1 cellular context compared by ENCODE assay signal in the genomic region with DNA sequence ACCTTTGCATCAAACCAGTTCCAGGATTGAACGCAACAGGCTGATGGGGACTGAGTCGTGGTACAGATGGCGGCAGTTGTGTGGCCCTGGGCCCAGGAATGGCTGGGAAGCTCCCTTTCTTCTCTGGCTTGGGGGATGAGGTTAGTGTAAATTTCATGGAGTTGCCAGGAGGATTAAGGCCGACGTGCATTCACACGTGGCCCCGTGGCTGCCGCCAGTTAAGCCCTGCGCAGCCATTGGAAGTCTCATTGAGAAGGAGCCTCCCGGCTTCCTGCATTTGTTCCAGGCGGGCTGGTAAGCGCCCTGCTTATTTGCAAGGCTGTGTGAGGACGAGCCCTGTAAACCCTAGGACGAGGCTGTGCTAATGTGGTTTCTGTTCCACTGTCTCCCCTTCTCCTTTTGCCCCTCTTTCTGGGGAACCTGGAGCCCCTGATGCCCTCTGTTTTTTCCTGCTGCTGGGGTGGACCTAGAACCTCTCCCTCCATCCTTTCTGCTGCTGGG.
TF ChIP-seq lines count a peak whose summit lies in the region.

No MANE protein-coding gene starts in this region.

TF ChIP-seq in WTC11, 78 proteins besides CTCF, POLR2A, EP300 and RAD21 (continued from another document):
- TF ChIP-seq, protein P1, sequence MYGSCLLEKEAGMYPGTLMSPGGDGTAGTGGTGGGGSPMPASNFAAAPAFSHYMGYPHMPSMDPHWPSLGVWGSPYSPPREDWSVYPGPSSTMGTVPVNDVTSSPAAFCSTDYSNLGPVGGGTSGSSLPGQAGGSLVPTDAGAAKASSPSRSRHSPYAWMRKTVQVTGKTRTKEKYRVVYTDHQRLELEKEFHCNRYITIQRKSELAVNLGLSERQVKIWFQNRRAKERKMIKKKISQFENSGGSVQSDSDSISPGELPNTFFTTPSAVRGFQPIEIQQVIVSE (CRISPR knock-in tag; IDR thresholded peaks at IDR 0.05; ENCODE audit: borderline replicate concordance), result no peak
- no peak for TF ChIP-seq ZNF232 (CRISPR knock-in tag; IDR thresholded peaks at IDR 0.05)
- TF ChIP-seq, protein P2, sequence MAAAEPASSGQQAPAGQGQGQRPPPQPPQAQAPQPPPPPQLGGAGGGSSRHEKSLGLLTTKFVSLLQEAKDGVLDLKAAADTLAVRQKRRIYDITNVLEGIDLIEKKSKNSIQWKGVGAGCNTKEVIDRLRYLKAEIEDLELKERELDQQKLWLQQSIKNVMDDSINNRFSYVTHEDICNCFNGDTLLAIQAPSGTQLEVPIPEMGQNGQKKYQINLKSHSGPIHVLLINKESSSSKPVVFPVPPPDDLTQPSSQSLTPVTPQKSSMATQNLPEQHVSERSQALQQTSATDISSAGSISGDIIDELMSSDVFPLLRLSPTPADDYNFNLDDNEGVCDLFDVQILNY (CRISPR knock-in tag; IDR thresholded peaks at IDR 0.05), result no peak
- no peak for TF ChIP-seq NFATC4 (CRISPR knock-in tag; IDR thresholded peaks at IDR 0.05)
- TF ChIP-seq, protein P3, sequence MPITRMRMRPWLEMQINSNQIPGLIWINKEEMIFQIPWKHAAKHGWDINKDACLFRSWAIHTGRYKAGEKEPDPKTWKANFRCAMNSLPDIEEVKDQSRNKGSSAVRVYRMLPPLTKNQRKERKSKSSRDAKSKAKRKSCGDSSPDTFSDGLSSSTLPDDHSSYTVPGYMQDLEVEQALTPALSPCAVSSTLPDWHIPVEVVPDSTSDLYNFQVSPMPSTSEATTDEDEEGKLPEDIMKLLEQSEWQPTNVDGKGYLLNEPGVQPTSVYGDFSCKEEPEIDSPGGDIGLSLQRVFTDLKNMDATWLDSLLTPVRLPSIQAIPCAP (CRISPR knock-in tag; IDR thresholded peaks at IDR 0.05), result no peak
- TF ChIP-seq, protein P4, sequence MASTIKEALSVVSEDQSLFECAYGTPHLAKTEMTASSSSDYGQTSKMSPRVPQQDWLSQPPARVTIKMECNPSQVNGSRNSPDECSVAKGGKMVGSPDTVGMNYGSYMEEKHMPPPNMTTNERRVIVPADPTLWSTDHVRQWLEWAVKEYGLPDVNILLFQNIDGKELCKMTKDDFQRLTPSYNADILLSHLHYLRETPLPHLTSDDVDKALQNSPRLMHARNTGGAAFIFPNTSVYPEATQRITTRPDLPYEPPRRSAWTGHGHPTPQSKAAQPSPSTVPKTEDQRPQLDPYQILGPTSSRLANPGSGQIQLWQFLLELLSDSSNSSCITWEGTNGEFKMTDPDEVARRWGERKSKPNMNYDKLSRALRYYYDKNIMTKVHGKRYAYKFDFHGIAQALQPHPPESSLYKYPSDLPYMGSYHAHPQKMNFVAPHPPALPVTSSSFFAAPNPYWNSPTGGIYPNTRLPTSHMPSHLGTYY (CRISPR knock-in tag; IDR thresholded peaks at IDR 0.05), result no peak
- TF ChIP-seq ZNF396 (CRISPR knock-in tag; IDR thresholded peaks at IDR 0.05; ENCODE audit: borderline replicate concordance), result no peak
- no peak for TF ChIP-seq HMGA2 (CRISPR knock-in tag; IDR thresholded peaks at IDR 0.05)
- TF ChIP-seq TEAD1 (CRISPR knock-in tag; IDR thresholded peaks at IDR 0.05), result no peak
- TF ChIP-seq ETV6 (CRISPR knock-in tag; IDR thresholded peaks at IDR 0.05), result no peak
